1 cellular context compared by ENCODE assay signal in genomic region chr9:131840751-131841702, GRCh38.
TF ChIP-seq lines count a peak whose summit lies in the region.

No MANE protein-coding gene starts in this region.

TF ChIP-seq in H1, 55 proteins besides CTCF, POLR2A, EP300 and RAD21:
- TF ChIP-seq CHD7 (IDR thresholded peaks at IDR 0.05; ENCODE audit: insufficient replicate concordance, low read length) (no peak), RBBP5 (IDR thresholded peaks at IDR 0.05; ENCODE audit: borderline replicate concordance, low read depth, low read length) (no peak), BRCA1 (IDR thresholded peaks at IDR 0.05; ENCODE audit: low read depth, low read length) (no peak), MAX (IDR thresholded peaks at IDR 0.05) (no peak), TCF12 (IDR thresholded peaks at IDR 0.05; ENCODE audit: low read depth, low read length) (no peak), RNF2 (IDR thresholded peaks at IDR 0.05; ENCODE audit: borderline replicate concordance, low read depth, low read length, missing control alignments, poor library complexity, severe bottlenecking) (no peak), EZH2 (IDR thresholded peaks at IDR 0.05; ENCODE audit: low read depth, low read length, severe bottlenecking) (no peak), USF2 (IDR thresholded peaks at IDR 0.05; ENCODE audit: low read length) (no peak), SRF (IDR thresholded peaks at IDR 0.05; ENCODE audit: low read depth, low read length) (no peak), E2F6 (IDR thresholded peaks at IDR 0.05) (no peak), HDAC2 (IDR thresholded peaks at IDR 0.05; ENCODE audit: borderline replicate concordance in 1 of 2, low read depth in 2 of 2, low read length in 2 of 2) (no peak), GTF2F1 (IDR thresholded peaks at IDR 0.05; ENCODE audit: borderline replicate concordance, low read depth, low read length) (no peak), POU5F1 (IDR thresholded peaks at IDR 0.05; ENCODE audit: low read depth, low read length) (no peak), SP4 (IDR thresholded peaks at IDR 0.05; ENCODE audit: low read length) (no peak), POLR2AphosphoS5 (IDR thresholded peaks at IDR 0.05; ENCODE audit: low read depth, low read length) (no peak)
TF ChIP-seq in H1: peak in this region for 0.
